In the genomic region with DNA sequence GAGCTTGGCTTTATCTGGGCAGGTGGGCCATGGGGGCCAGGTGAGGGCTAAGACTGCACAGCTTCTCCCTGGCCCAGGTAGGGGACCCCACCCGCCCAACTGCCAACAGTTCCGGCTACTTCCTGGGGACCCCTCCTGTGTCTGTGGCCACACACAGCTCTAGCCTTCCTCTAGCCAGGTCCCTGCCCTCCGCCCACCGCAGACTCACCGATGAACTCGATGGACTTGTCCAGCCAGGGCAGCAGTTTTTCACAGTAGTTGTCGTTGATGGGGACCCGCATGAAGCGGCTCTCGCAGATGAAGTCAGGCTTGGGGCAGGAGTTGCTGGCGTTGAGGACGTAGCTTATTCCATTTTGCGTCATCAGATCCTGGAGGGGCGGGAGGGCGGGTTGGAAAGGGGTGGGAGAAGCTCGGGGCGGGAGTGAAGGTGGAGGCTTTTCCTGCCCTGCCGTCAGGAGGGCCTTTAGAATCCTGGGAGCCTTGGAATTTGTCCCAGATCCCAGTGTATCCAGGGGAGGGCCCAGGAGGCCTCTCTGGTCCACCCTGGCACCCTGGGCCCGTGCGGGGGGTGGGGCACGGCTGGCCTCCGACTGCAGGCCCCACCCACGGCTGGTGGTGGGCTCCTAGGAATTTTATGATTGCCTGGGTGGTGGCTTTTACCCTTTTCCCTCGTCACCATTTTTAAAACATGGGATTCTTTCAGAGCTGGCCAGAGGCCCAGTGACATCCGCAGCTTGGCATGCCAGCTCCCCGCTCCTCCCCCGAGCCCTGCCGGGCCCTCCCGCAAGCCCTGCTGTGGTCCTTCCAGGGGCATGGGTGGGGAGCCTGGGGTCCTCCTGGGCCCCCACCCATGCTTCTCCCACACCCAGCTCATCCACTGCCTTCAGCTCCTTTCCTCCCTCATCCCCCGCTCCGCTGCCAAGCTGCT, we compare ENCODE assay signal across 8 cellular contexts. TPM values are rescaled to one million over a fixed set of nuclear protein-coding genes. Genes with fewer than 3 reads are reported as not detected.
DNase-seq lines count a peak whose midpoint lies in the region; ATAC-seq and TF ChIP-seq lines count a peak whose summit lies in the region.

No MANE protein-coding gene starts in this region.

- ATAC-seq in Right ventricle myocardium superior (ENCODE audit: poor library complexity) (peak; percentile 52), GM19328 (IDR thresholded peaks at IDR 0.05; ENCODE audit: unreplicated experiment) (no peak), HG02970 (IDR thresholded peaks at IDR 0.05; ENCODE audit: low FRiP score, unreplicated experiment) (no peak)
- ATAC-seq in stimulated activated naive CD8-positive, alpha-beta T cell treated with anti-CD3 and anti-CD28 coated beads, Interleukin-15, Interleukin-2, amounts not matched to agents 100 U/mL and 50 U/mL, for 24 hours, result no peak

- H3K27me3 ChIP-seq in adrenal gland, result no peaks in the 10 kb centered on the region
- no peaks in the 10 kb centered on the region for H3K27me3 ChIP-seq in rectal smooth muscle tissue (ENCODE audit: control insufficient read depth, insufficient read depth, low read length)

- peaks cover 16 to 19% of the 10 kb centered on the region in 2 donors for H3K4me1 ChIP-seq in adrenal gland (replicated peaks in 1 of 2)
- peaks cover 22% of the 10 kb centered on the region for H3K4me1 ChIP-seq in rectal smooth muscle tissue (ENCODE audit: control insufficient read depth, insufficient read depth, low read length)

- intact Hi-C loops in adrenal gland (cut with DNase I), result no loop called here
- intact Hi-C loops in Right ventricle myocardium superior (cut with DNase I), result no loop called here

- no peak overlapping the region for H3K4me3 ChIP-seq in adrenal gland
- peak overlapping the region; percentile 27 for H3K4me3 ChIP-seq in rectal smooth muscle tissue (ENCODE audit: low read length)

- H3K27ac ChIP-seq in adrenal gland (peak overlapping the region in 4 of 5 donors; percentile 53 to 93 (median 72)), rectal smooth muscle tissue (ENCODE audit: low read depth, low read length) (peak overlapping the region; percentile 97)

- DNase-seq in EL (peak; percentile 93), adrenal gland (peak; percentile 67 to 86 (median 82)), Right ventricle myocardium superior (peak; percentile 67), cerebellar nuclear complex (lab: John Stamatoyannopoulos, UW) (no peak)
- no peak for DNase-seq in stimulated activated naive CD8-positive, alpha-beta T cell treated with anti-CD3 and anti-CD28 coated beads, Interleukin-15, Interleukin-2, amounts not matched to agents 100 U/mL and 50 U/mL, for 24 hours

- no peak overlapping the region for H3K9ac ChIP-seq in rectal smooth muscle tissue (ENCODE audit: low read length)

- H3K36me3 ChIP-seq in adrenal gland (replicated peaks in 1 of 2) (no peaks in the 10 kb centered on the region), rectal smooth muscle tissue (ENCODE audit: control insufficient read depth, insufficient read depth, low read length) (peaks cover 9% of the 10 kb centered on the region)

- 44 to 58% (median 50%) methylated on average over 23 to 31 of the region's 31 CpGs for WGBS in adrenal gland, 4 donors

- no peak for TF ChIP-seq POLR2A in adrenal gland (IDR thresholded peaks at IDR 0.05)

- TF ChIP-seq CTCF in adrenal gland (IDR thresholded peaks at IDR 0.05), result no peak

- no peaks in the 10 kb centered on the region for H3K9me3 ChIP-seq in adrenal gland (replicated peaks in 1 of 3)

RNA-seq across cellular contexts. Expression of gene DUSP8, which starts 13.9 kb away (rescaled TPM):
- total RNA-seq in adrenal gland (1 to 10 TPM in 6 of 8 donors, under 1 TPM in 2; 0.26 to 6.3 (median 1.6) TPM), Right ventricle myocardium superior (7.7 TPM)
- 1 to 10 TPM; 2.4 to 5.2 (median 3.4) TPM for polyA plus RNA-seq in adrenal gland

RNA-seq across cellular contexts. Expression of gene KRTAP5-1, which starts 26.9 kb away (rescaled TPM):
- total RNA-seq in adrenal gland, result not detected
- under 1 TPM in 1 of 3 donors, not detected in 2; 0.10 TPM for polyA plus RNA-seq in adrenal gland
- total RNA-seq in Right ventricle myocardium superior, result not detected

RNA-seq across cellular contexts. Expression of gene KRTAP5-2, which starts 39.9 kb away (rescaled TPM):
- total RNA-seq in adrenal gland, result not detected
- not detected for polyA plus RNA-seq in adrenal gland
- not detected for total RNA-seq in Right ventricle myocardium superior

RNA-seq across cellular contexts. Expression of gene KRTAP5-3, which starts 50.1 kb away (rescaled TPM):
- total RNA-seq in adrenal gland, result not detected
- polyA plus RNA-seq in adrenal gland, result not detected
- not detected for total RNA-seq in Right ventricle myocardium superior

Comparison
In these comparisons a context has a peak if more than half of its experiments do, and no peak if none do; other contexts are left out.
1. DNase-seq: peak in EL (single experiment), adrenal gland (7 of 7) and Right ventricle myocardium superior (single experiment); none in cerebellar nuclear complex (0 of 2) and stimulated activated naive CD8-positive, alpha-beta T cell treated with anti-CD3 and anti-CD28 coated beads, Interleukin-15, Interleukin-2, amounts not matched to agents 100 U/mL and 50 U/mL, for 24 hours (single experiment).